Comparison of ENCODE assay signal across 35 cellular contexts in the genomic region with DNA sequence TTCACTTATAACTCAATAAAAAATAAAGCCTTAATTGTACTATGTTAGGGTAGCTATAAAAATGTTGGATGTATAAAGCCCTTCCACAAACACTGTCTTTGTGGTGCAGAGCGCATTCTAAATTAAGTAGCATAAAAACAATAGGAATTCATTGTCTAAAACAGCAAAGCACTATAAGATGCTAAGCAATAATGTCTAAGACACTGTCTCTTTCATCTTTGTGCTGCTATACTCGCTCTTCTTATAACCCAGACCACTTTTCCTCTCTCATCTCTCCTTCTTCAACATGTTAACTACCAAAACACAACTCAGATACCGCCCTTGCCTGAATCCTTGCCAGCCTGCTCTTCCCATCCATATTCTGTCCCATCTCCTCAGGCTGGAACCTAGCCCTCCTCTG.
"Had no signal": no experiment of that assay in that cellular context is flagged by ENCODE, and none has a peak within 500 bp of the region (broad histone marks: within the 10 kb centered on the region; RNA-seq: fewer than 3 reads in every experiment).

No MANE protein-coding gene starts in this region.

- H3K27ac Mint-ChIP-seq: activated B cell treated with CpG ODN at 0.5 μM for 24 hours; activated CD4-positive, alpha-beta memory T cell treated with anti-CD3 and anti-CD28 coated beads for 36 hours; activated CD4-positive, alpha-beta T cell treated with anti-CD3 and anti-CD28 coated beads, Interleukin-2, amount 10 ng/mL, durations not matched to agents 24 days and 14 days; activated CD8-positive, alpha-beta T cell treated with anti-CD3 and anti-CD28 coated beads for 36 hours; activated naive CD4-positive, alpha-beta T cell treated with anti-CD3 and anti-CD28 coated beads for 36 hours; activated naive CD4-positive, alpha-beta T cell treated with anti-CD3 and anti-CD28 coated beads, Interleukin-2, amount 50 U/mL, for 72 hours; activated naive CD8-positive, alpha-beta T cell treated with anti-CD3 and anti-CD28 coated beads for 36 hours; activated T-cell treated with anti-CD3 and anti-CD28 coated beads, Interleukin-2, amount 50 U/mL, for 72 hours; activated T-helper 1 cell treated with anti-CD3 and anti-CD28 coated beads, Interleukin-12 subunit alpha, Interleukin-12 subunit beta, Interleukin-2, Interleukin-4 antibody, amounts not matched to agents 30 ng/mL and 10 ng/mL and 1 ng/mL, durations not matched to agents 14 hours and 24 hours and 36 hours; activated T-helper 17 cell treated with anti-CD3 and anti-CD28 coated beads, Interleukin-2, amount 50 U/mL, for 72 hours; T-helper 1 cell treated with Interleukin-12 subunit alpha and Interleukin-12 subunit beta and Interleukin-4 antibody, amounts not matched to agents 30 μg/mL and 1 μg/mL, for 36 hours; T-helper 2 cell treated with Interferon-gamma antibody and Interleukin-4, amounts not matched to agents 5 μg/mL and 100 μg/mL, for 36 hours had no signal

- ATAC-seq: activated CD8-positive, alpha-beta T cell treated with anti-CD3 and anti-CD28 coated beads for 36 hours; activated naive CD4-positive, alpha-beta T cell treated with anti-CD3 and anti-CD28 coated beads, Interleukin-2, amount 50 U/mL, for 72 hours; activated T-cell treated with anti-CD3 and anti-CD28 coated beads, Interleukin-2, amount 50 U/mL, for 4 hours; activated T-cell treated with anti-CD3 and anti-CD28 coated beads, Interleukin-2, amount 50 U/mL, for 72 hours; activated T-helper 17 cell treated with anti-CD3 and anti-CD28 coated beads, Interleukin-2, amount 50 U/mL, for 72 hours had no signal

- H3K27ac ChIP-seq: ascending aorta, cardiac muscle cell, VCaP had no signal

- H3K9me3 Mint-ChIP-seq: activated CD4-positive, alpha-beta T cell treated with anti-CD3 and anti-CD28 coated beads, Interleukin-2, amount 10 ng/mL, durations not matched to agents 24 days and 14 days; activated CD8-positive, alpha-beta T cell treated with anti-CD3 and anti-CD28 coated beads for 36 hours; activated naive CD8-positive, alpha-beta T cell treated with anti-CD3 and anti-CD28 coated beads for 36 hours; activated T-cell treated with anti-CD3 and anti-CD28 coated beads, Interleukin-2, amount 50 U/mL, for 4 hours; activated T-cell treated with anti-CD3 and anti-CD28 coated beads, Interleukin-2, amount 50 U/mL, for 72 hours; activated T-helper 1 cell treated with anti-CD3 and anti-CD28 coated beads, Interleukin-12 subunit alpha, Interleukin-12 subunit beta, Interleukin-2, Interleukin-4 antibody, amounts not matched to agents 30 ng/mL and 10 ng/mL and 1 ng/mL, durations not matched to agents 14 hours and 24 hours and 36 hours; activated T-helper 17 cell treated with anti-CD3 and anti-CD28 coated beads, Interleukin-2, amount 50 U/mL, for 72 hours; central memory CD8-positive, alpha-beta T cell; T-helper 1 cell treated with Interleukin-12 subunit alpha and Interleukin-12 subunit beta and Interleukin-4 antibody, amounts not matched to agents 30 μg/mL and 1 μg/mL, for 36 hours; T-helper 2 cell treated with Interferon-gamma antibody and Interleukin-4, amounts not matched to agents 5 μg/mL and 100 μg/mL, for 36 hours had no signal

- H3K4me3 ChIP-seq: ascending aorta, cardiac muscle cell had no signal

- H3K4me1 Mint-ChIP-seq: activated B cell treated with CpG ODN at 0.5 μM for 24 hours; activated CD4-positive, alpha-beta T cell treated with anti-CD3 and anti-CD28 coated beads, Interleukin-2, amount 10 ng/mL, durations not matched to agents 24 days and 14 days; activated naive CD8-positive, alpha-beta T cell treated with anti-CD3 and anti-CD28 coated beads for 36 hours; activated T-helper 17 cell treated with anti-CD3 and anti-CD28 coated beads, Interleukin-2, amount 50 U/mL, for 72 hours; central memory CD8-positive, alpha-beta T cell had no signal

- H3K4me3 Mint-ChIP-seq: activated B cell treated with CpG ODN at 0.5 μM for 24 hours; activated CD4-positive, alpha-beta memory T cell treated with anti-CD3 and anti-CD28 coated beads for 36 hours; activated CD4-positive, alpha-beta T cell treated with anti-CD3 and anti-CD28 coated beads, Interleukin-2, amount 10 ng/mL, durations not matched to agents 24 days and 14 days; activated CD8-positive, alpha-beta T cell treated with anti-CD3 and anti-CD28 coated beads for 36 hours; activated naive CD4-positive, alpha-beta T cell treated with anti-CD3 and anti-CD28 coated beads for 36 hours; activated naive CD8-positive, alpha-beta T cell treated with anti-CD3 and anti-CD28 coated beads for 36 hours; activated T-cell treated with anti-CD3 and anti-CD28 coated beads, Interleukin-2, amount 50 U/mL, for 4 hours; activated T-cell treated with anti-CD3 and anti-CD28 coated beads, Interleukin-2, amount 50 U/mL, for 72 hours; activated T-helper 1 cell treated with anti-CD3 and anti-CD28 coated beads, Interleukin-12 subunit alpha, Interleukin-12 subunit beta, Interleukin-2, Interleukin-4 antibody, amounts not matched to agents 30 ng/mL and 10 ng/mL and 1 ng/mL, durations not matched to agents 14 hours and 24 hours and 36 hours; activated T-helper 17 cell treated with anti-CD3 and anti-CD28 coated beads, Interleukin-2, amount 50 U/mL, for 72 hours; brain; central memory CD8-positive, alpha-beta T cell; T-helper 1 cell treated with Interleukin-12 subunit alpha and Interleukin-12 subunit beta and Interleukin-4 antibody, amounts not matched to agents 30 μg/mL and 1 μg/mL, for 36 hours; T-helper 2 cell treated with Interferon-gamma antibody and Interleukin-4, amounts not matched to agents 5 μg/mL and 100 μg/mL, for 36 hours had no signal

- H3K27me3 Mint-ChIP-seq: activated CD4-positive, alpha-beta memory T cell treated with anti-CD3 and anti-CD28 coated beads for 36 hours; activated CD4-positive, alpha-beta T cell treated with anti-CD3 and anti-CD28 coated beads, Interleukin-2, amount 10 ng/mL, durations not matched to agents 24 days and 14 days had no signal

- H3K27me3 ChIP-seq: ascending aorta, cardiac muscle cell had no signal

- DNase-seq: activated B cell treated with CpG ODN at 0.5 μM for 24 hours; activated CD4-positive, alpha-beta memory T cell treated with anti-CD3 and anti-CD28 coated beads for 36 hours; activated CD4-positive, alpha-beta T cell treated with anti-CD3 and anti-CD28 coated beads for 4 hours; activated CD4-positive, alpha-beta T cell treated with anti-CD3 and anti-CD28 coated beads, Interleukin-2, amount 10 ng/mL, durations not matched to agents 24 days and 14 days; activated CD4-positive, alpha-beta T cell treated with anti-CD3 and anti-CD28 coated beads, Interleukin-2, amount 50 U/mL, for 1 hour; activated CD4-positive, alpha-beta T cell treated with anti-CD3 and anti-CD28 coated beads, Interleukin-2, amount 50 U/mL, for 4 hours; activated CD4-positive, CD25-positive, alpha-beta regulatory T cell treated with anti-CD3 and anti-CD28 coated beads, Interleukin-2, amount 50 U/mL, for 72 hours; activated CD8-positive, alpha-beta memory T cell treated with anti-CD3 and anti-CD28 coated beads, Interleukin-2, amount 50 U/mL, for 4 hours; activated CD8-positive, alpha-beta T cell treated with anti-CD3 and anti-CD28 coated beads for 36 hours; activated effector memory CD4-positive, alpha-beta T cell treated with anti-CD3 and anti-CD28 coated beads, Interleukin-2, amount 50 U/mL, for 16 hours; activated gamma-delta T cell treated with Interleukin-2 at 50 U/mL for 16 hours; activated naive CD4-positive, alpha-beta T cell; activated naive CD4-positive, alpha-beta T cell treated with anti-CD3 and anti-CD28 coated beads for 36 hours; activated naive CD4-positive, alpha-beta T cell treated with anti-CD3 and anti-CD28 coated beads, Interleukin-2, amount 50 U/mL, for 16 hours; activated naive CD8-positive, alpha-beta T cell treated with anti-CD3 and anti-CD28 coated beads for 36 hours; activated T-cell treated with anti-CD3 and anti-CD28 coated beads for 4 hours; activated T-cell treated with anti-CD3 and anti-CD28 coated beads, Interleukin-2, amount 50 U/mL, for 1 hour; activated T-cell treated with anti-CD3 and anti-CD28 coated beads, Interleukin-2, amount 50 U/mL, for 4 hours; activated T-cell treated with anti-CD3 and anti-CD28 coated beads, Interleukin-2, amount 50 U/mL, for 72 hours; amygdala; caudate nucleus; cerebellar nuclear complex; T-helper 1 cell; T-helper 2 cell; T-helper 9 cell had no signal

- H3K36me3 Mint-ChIP-seq: activated CD4-positive, alpha-beta memory T cell treated with anti-CD3 and anti-CD28 coated beads for 36 hours; activated naive CD4-positive, alpha-beta T cell treated with anti-CD3 and anti-CD28 coated beads, Interleukin-2, amount 50 U/mL, for 72 hours; activated naive CD8-positive, alpha-beta T cell treated with anti-CD3 and anti-CD28 coated beads for 36 hours; brain had no signal

- H3K36me3 ChIP-seq: ascending aorta, cardiac muscle cell had no signal

- H3K9me3 ChIP-seq: ascending aorta had no signal

- H3K4me1 ChIP-seq: ascending aorta had no signal
